9 cellular contexts compared by ENCODE assay signal in genomic region chr7:136359333-136359903, GRCh38.
DNase-seq lines count a peak whose midpoint lies in the region; ATAC-seq lines count a peak whose summit lies in the region.
"Had no signal": no experiment of that assay in that cellular context is flagged by ENCODE, and none has a peak within 500 bp of the region (broad histone marks: within the 10 kb centered on the region; RNA-seq: fewer than 3 reads in every experiment).

No MANE protein-coding gene starts in this region.

- ATAC-seq in GM18858 (IDR thresholded peaks at IDR 0.05; ENCODE audit: unreplicated experiment) (peak; percentile 98), GM21619 (IDR thresholded peaks at IDR 0.05; ENCODE audit: unreplicated experiment) (peak; percentile 95), HG03175 (IDR thresholded peaks at IDR 0.05; ENCODE audit: unreplicated experiment) (peak; percentile 96)

- DNase-seq in SKM-1 (lab: John Stamatoyannopoulos, UW; ENCODE audit: unreplicated experiment) (peak; percentile 34), AML-193 (lab: John Stamatoyannopoulos, UW) (no peak), foreskin melanocyte (no peak), ureter (ENCODE audit: low spot score) (no peak)
- no peak for DNase-seq in activated CD4-positive, alpha-beta T cell treated with anti-CD3 and anti-CD28 coated beads, Interleukin-2, amount 50 U/mL, for 1 hour
- DNase-seq: NCI-H1105 had no signal
